In genomic region chr11:19906126-19906525, GRCh38 we compare ENCODE assay signal across 29 cellular contexts.
A peak's percentile ranks its signal among the peaks of the same experiment; 100 is the strongest.
DNase-seq lines count a peak whose midpoint lies in the region; ATAC-seq, FAIRE-seq and TF ChIP-seq lines count a peak whose summit lies in the region.
"Had no signal": no experiment of that assay in that cellular context is flagged by ENCODE, and none has a peak within 500 bp of the region (broad histone marks: within the 10 kb centered on the region; RNA-seq: fewer than 3 reads in every experiment).

No MANE protein-coding gene starts in this region.

- no peak overlapping the region for H2BK120ac ChIP-seq in mesendoderm (ENCODE audit: low read depth, low read length)

- no peak overlapping the region for H3K56ac ChIP-seq in mesendoderm (ENCODE audit: low read length)

- H4K20me1 ChIP-seq in HepG2 (ENCODE audit: insufficient read depth, low read length), result no peaks in the 10 kb centered on the region

- no peaks in the 10 kb centered on the region for H3K36me3 ChIP-seq in HepG2 (replicated peaks in 1 of 2; ENCODE audit: control insufficient read depth in 1 of 2, insufficient read depth in 2 of 2, low read length in 2 of 2)
- H3K36me3 ChIP-seq in right lobe of liver, result no peaks in the 10 kb centered on the region
- H3K36me3 ChIP-seq in mesendoderm (ENCODE audit: control insufficient read depth, insufficient read depth, low read length), result no peaks in the 10 kb centered on the region
- H3K36me3 ChIP-seq: BE2C, Peyer's patch had no signal

- no peak for TF ChIP-seq RAD21 in HepG2 (CRISPR knock-in tag; IDR thresholded peaks at IDR 0.05)

- H2BK15ac ChIP-seq in mesendoderm (replicated peaks; ENCODE audit: low read depth), result no peak overlapping the region

- H3K4me3 ChIP-seq in HepG2 (replicated peaks in 1 of 3; ENCODE audit: insufficient read depth in 1 of 3, low read depth in 2 of 3, low read length in 3 of 3), result no peak overlapping the region
- no peak overlapping the region for H3K4me3 ChIP-seq in right lobe of liver
- no peak overlapping the region for H3K4me3 ChIP-seq in mesendoderm (ENCODE audit: low read length)
- H3K4me3 ChIP-seq: Peyer's patch had no signal

- H3K4me1 ChIP-seq in HepG2 (ENCODE audit: insufficient read depth, low read length), result peaks cover 59% of the 10 kb centered on the region
- H3K4me1 ChIP-seq in right lobe of liver, result peaks cover 0 to 31% (median 12%) of the 10 kb centered on the region in 4 donors
- no peaks in the 10 kb centered on the region for H3K4me1 ChIP-seq in mesendoderm (ENCODE audit: control insufficient read depth, low read depth, low read length)
- H3K4me1 ChIP-seq: BE2C, Peyer's patch had no signal

- intact Hi-C loops in HepG2 (cut with micrococcal nuclease; ENCODE audit: unreplicated experiment), result loop anchor here (2.0 to 10.0 kb wide), 3 partner anchors 33 to 449 kb away; no protein-coding TSS in a partner anchor
- intact Hi-C loops in right lobe of liver (cut with DNase I), result loop anchor here (5.0 to 10.0 kb wide), 2 partner anchors 341 to 344 kb away; no protein-coding TSS in a partner anchor

- CTCF ChIA-PET in HepG2 (lab: Yijun Ruan, JAX; ENCODE audit: low intra/inter-chr PET ratio, low total read pairs), result interaction anchor here (1.1 to 1.9 kb wide), 4 partner anchors 46 to 227 kb away, joined by 3 to 14 read pairs (median 5); no protein-coding TSS in a partner anchor

- no peak overlapping the region for H3K4ac ChIP-seq in mesendoderm (ENCODE audit: low read depth, low read length)

- TF ChIP-seq EP300 in HepG2 (IDR thresholded peaks at IDR 0.05; ENCODE audit: low read depth in 2 of 2, low read length in 2 of 2) (no peak), HepG2 (CRISPR knock-in tag; IDR thresholded peaks at IDR 0.05; ENCODE audit: borderline replicate concordance) (no peak)

- no peak overlapping the region for H2AK5ac ChIP-seq in mesendoderm (ENCODE audit: low read length)

- no peak for TF ChIP-seq POLR2A in HepG2 (IDR thresholded peaks at IDR 0.05; ENCODE audit: insufficient read depth in 1 of 2, low read depth in 2 of 2, low read length in 2 of 2)
- no peak for TF ChIP-seq POLR2A in right lobe of liver (IDR thresholded peaks at IDR 0.05)

- ATAC-seq in HepG2 (peak; percentile 22), right lobe of liver (no peak), HG02870 (IDR thresholded peaks at IDR 0.05; ENCODE audit: unreplicated experiment) (no peak), HG02798 (IDR thresholded peaks at IDR 0.05; ENCODE audit: poor library complexity, unreplicated experiment) (no peak)

- no peak overlapping the region for H4K8ac ChIP-seq in mesendoderm (ENCODE audit: low read depth, low read length)

- H3K9ac ChIP-seq in HepG2 (ENCODE audit: insufficient read depth, low read depth, low read length) (no peak overlapping the region), mesendoderm (ENCODE audit: low read length) (no peak overlapping the region)
- H3K9ac ChIP-seq: KMS-11, SK-N-SH had no signal

- no TSS peak for BruUV-seq in HepG2 (replicated peaks; lab: Mats Ljungman, UMichigan)

- H3K9me3 ChIP-seq in HepG2 (ENCODE audit: low read length), result no peaks in the 10 kb centered on the region
- H3K9me3 ChIP-seq in right lobe of liver, result peaks cover 0 to 3% (median 0%) of the 10 kb centered on the region in 4 donors
- H3K9me3 ChIP-seq: BE2C, Peyer's patch, SK-N-SH had no signal

- no peak for DNase-seq in HepG2 (ENCODE audit: low spot score)
- DNase-seq in right lobe of liver, result no peak
- peak; percentile 40 for DNase-seq in SK-MEL-5 (ENCODE audit: low read depth, low spot score)
- peak; percentile 47 for DNase-seq in mesendoderm
- no peak for DNase-seq in GM10266 (ENCODE audit: extremely low spot score)
- DNase-seq in NCI-H2107 treated with DMSO at 0.1 percent for 48 hours (lab: John Stamatoyannopoulos, UW; ENCODE audit: unreplicated experiment), result no peak
- DNase-seq: ACHN; BE2C; CD8-positive, alpha-beta memory T cell; DMS 273 treated with DMSO at 0.1 percent for 48 hours; DMS79; EL; GDM1; NCI-H1092; NCI-H1417 treated with DMSO at 0.1 percent for 48 hours; NCI-H1694 treated with DMSO at 0.1 percent for 48 hours; NCI-H2081; NCI-H2171; NCI-H226; NCI-H510A; NCI-H69; Peyer's patch; SHP77 treated with DMSO at 0.1 percent for 48 hours; SK-N-SH had no signal

- H2BK5ac ChIP-seq in mesendoderm (ENCODE audit: low read length), result no peak overlapping the region

- no peak overlapping the region for H4K5ac ChIP-seq in mesendoderm (ENCODE audit: low read length)

- H3K79me2 ChIP-seq in HepG2 (ENCODE audit: insufficient read depth, low read length) (no peaks in the 10 kb centered on the region), mesendoderm (ENCODE audit: control insufficient read depth, insufficient read depth, low read length) (no peaks in the 10 kb centered on the region)

- H2AFZ ChIP-seq in HepG2 (ENCODE audit: low read length), result no peak overlapping the region

- no peak overlapping the region for H3K4me2 ChIP-seq in HepG2 (ENCODE audit: low read depth, low read length)
- H3K4me2 ChIP-seq in mesendoderm (ENCODE audit: low read length), result no peak overlapping the region
- H3K4me2 ChIP-seq: KMS-11, SK-N-SH had no signal

- WGBS in HepG2 (ENCODE audit: low lambda C conversion rate), result 81% methylated on average over 3 of the region's 3 CpGs
- WGBS in right lobe of liver (ENCODE audit: insufficient coverage, low coverage, low lambda C conversion rate, missing lambda C conversion rate), result 67% methylated on average over 3 of the region's 3 CpGs
- WGBS in mesendoderm (ENCODE audit: extremely low coverage, insufficient coverage, low lambda C conversion rate), result no CpG with 5 or more reads among the region's 3 CpGs

- no peaks in the 10 kb centered on the region for H3K79me1 ChIP-seq in mesendoderm (ENCODE audit: low read length)

- TF ChIP-seq CTCF in HepG2 (CRISPR knock-in tag; IDR thresholded peaks at IDR 0.05) (no peak), right lobe of liver (IDR thresholded peaks at IDR 0.05) (no peak), GM10266 (IDR thresholded peaks at IDR 0.05; ENCODE audit: control insufficient read depth, insufficient read depth, low read depth, missing control alignments) (no peak)

- H3K18ac ChIP-seq in mesendoderm (ENCODE audit: low read length), result no peak overlapping the region

- H3K27me3 ChIP-seq in HepG2 (ENCODE audit: control insufficient read depth in 1 of 2, insufficient read depth in 2 of 2, low read length in 2 of 2) (peaks cover 0 to 5% of the 10 kb centered on the region in 2 experiments; a peak in 1 of 5 replicates), right lobe of liver (no peaks in the 10 kb centered on the region), mesendoderm (ENCODE audit: insufficient read depth, low read length, poor library complexity) (no peaks in the 10 kb centered on the region)
- H3K27me3 ChIP-seq: BE2C, Peyer's patch had no signal

- POLR2A ChIA-PET in HepG2 (lab: Yijun Ruan, JAX), result interaction anchor here (1.2 to 1.3 kb wide), 2 partner anchors 48 to 49 kb away, joined by 3 to 4 read pairs; no protein-coding TSS in a partner anchor

- H3K23ac ChIP-seq in mesendoderm (ENCODE audit: low read length), result no peak overlapping the region

- H3K27ac ChIP-seq in HepG2 (ENCODE audit: extremely low read length, insufficient read depth, low read length) (peak overlapping the region; percentile 56), right lobe of liver (no peak overlapping the region), mesendoderm (ENCODE audit: low read depth, low read length) (no peak overlapping the region)
- H3K27ac ChIP-seq: 22Rv1, KMS-11, Peyer's patch had no signal

- in situ Hi-C loops in HepG2 (cut with HindIII; ENCODE audit: extremely low pct_ligation_motif_present, low pct_unique_long_range_greater_than_20kb), result loop anchor here (10.0 kb wide), 1 partner anchor 831 kb away; no protein-coding TSS in a partner anchor
- in situ Hi-C loops in SK-MEL-5 (cut with HindIII; ENCODE audit: low pct_unique_long_range_greater_than_20kb, low sequenced_read_pairs), result no loop called here

- FAIRE-seq in HepG2 (lab: Jason Lieb, UNC), result no peak
- FAIRE-seq: GM18507 had no signal

TF ChIP-seq in HepG2, 621 proteins besides CTCF, POLR2A, EP300 and RAD21 (continues in another document):
- no peak for TF ChIP-seq E2F2 (CRISPR knock-in tag; IDR thresholded peaks at IDR 0.05; ENCODE audit: borderline replicate concordance)
- peak; percentile 43; the same call in 1 of the 2 replicates for TF ChIP-seq NFYB (CRISPR knock-in tag; IDR thresholded peaks at IDR 0.05)
- peak; percentile 42; the same call in 1 of the 2 replicates for TF ChIP-seq ZFX (CRISPR knock-in tag; IDR thresholded peaks at IDR 0.05; ENCODE audit: low read depth)
- no peak for TF ChIP-seq SYNCRIP (IDR thresholded peaks at IDR 0.05; ENCODE audit: insufficient read depth, low read depth, low read length)
- 0 out of 2 replicates have a peak, but pooled peaks have one; percentile 12 for TF ChIP-seq ZFY (CRISPR knock-in tag; IDR thresholded peaks at IDR 0.05)
- TF ChIP-seq ZNF704 (CRISPR knock-in tag; IDR thresholded peaks at IDR 0.05; ENCODE audit: borderline replicate concordance), result no peak

Comparison
In these comparisons a context has a peak if more than half of its experiments do, and no peak if none do; other contexts are left out.
1. DNase-seq: peak in SK-MEL-5 (single experiment) and mesendoderm (single experiment); none in HepG2 (single experiment), right lobe of liver (0 of 3), GM10266 (single experiment) and NCI-H2107 treated with DMSO at 0.1 percent for 48 hours (single experiment).